ENCODE assay signal across 18 cellular contexts in the genomic region with DNA sequence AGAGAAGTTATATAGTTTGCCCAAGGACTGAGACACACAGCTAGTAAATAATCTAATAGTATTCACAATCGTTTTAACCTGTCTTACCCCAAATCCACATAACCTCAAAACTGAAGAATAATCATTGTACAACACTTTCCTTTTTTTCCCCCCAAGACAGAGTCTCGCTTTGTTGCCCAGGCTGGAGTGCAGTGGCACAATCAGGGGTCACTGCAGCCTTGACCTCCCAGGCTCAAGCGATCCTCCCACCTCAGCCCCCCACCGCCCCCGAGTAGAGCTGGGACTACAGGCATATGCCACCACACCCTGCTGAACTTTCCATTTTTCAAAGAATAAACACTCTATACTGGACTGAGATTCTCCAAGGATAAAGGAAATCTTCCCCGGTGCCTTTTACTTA. TPM values are rescaled to one million over a fixed set of nuclear protein-coding genes. Genes with fewer than 3 reads are reported as not detected.
A peak's percentile ranks its signal among the peaks of the same experiment; 100 is the strongest.
DNase-seq lines count a peak whose midpoint lies in the region; TF ChIP-seq lines count a peak whose summit lies in the region.
"Had no signal": no experiment of that assay in that cellular context is flagged by ENCODE, and none has a peak within 500 bp of the region (broad histone marks: within the 10 kb centered on the region; RNA-seq: fewer than 3 reads in every experiment).

No MANE protein-coding gene starts in this region.

- no peak for TF ChIP-seq POLR2A in sigmoid colon (IDR thresholded peaks at IDR 0.05)

- H3K4me3 ChIP-seq in colonic mucosa, result no peak overlapping the region
- H3K4me3 ChIP-seq in sigmoid colon, result no peak overlapping the region
- H3K4me3 ChIP-seq: K562, SJSA1 had no signal

- peaks cover 51% of the 10 kb centered on the region for H3K4me1 Mint-ChIP-seq in activated naive CD4-positive, alpha-beta T cell treated with anti-CD3 and anti-CD28 coated beads, Interleukin-2, amount 50 U/mL, for 24 hours
- peaks cover 58% of the 10 kb centered on the region for H3K4me1 Mint-ChIP-seq in HFFc6 (ENCODE audit: low read depth)

- H3K9me3 Mint-ChIP-seq in activated naive CD4-positive, alpha-beta T cell treated with anti-CD3 and anti-CD28 coated beads, Interleukin-2, amount 50 U/mL, for 24 hours, result no peaks in the 10 kb centered on the region
- H3K9me3 Mint-ChIP-seq in HFFc6, result no peaks in the 10 kb centered on the region

- no peaks in the 10 kb centered on the region for H3K36me3 ChIP-seq in colonic mucosa
- H3K36me3 ChIP-seq in sigmoid colon, result peaks cover 0 to 11% (median 2%) of the 10 kb centered on the region in 4 donors

- peaks cover 13% of the 10 kb centered on the region for H3K4me1 ChIP-seq in colonic mucosa
- peaks cover 0 to 63% (median 49%) of the 10 kb centered on the region in 4 donors for H3K4me1 ChIP-seq in sigmoid colon

- H3K4me3 Mint-ChIP-seq in activated naive CD4-positive, alpha-beta T cell treated with anti-CD3 and anti-CD28 coated beads, Interleukin-2, amount 50 U/mL, for 24 hours, result no peak overlapping the region
- H3K4me3 Mint-ChIP-seq in HFFc6, result no peak overlapping the region

- no peaks in the 10 kb centered on the region for H3K27me3 ChIP-seq in colonic mucosa
- no peaks in the 10 kb centered on the region for H3K27me3 ChIP-seq in sigmoid colon
- H3K27me3 ChIP-seq: SJSA1 had no signal

- no peaks in the 10 kb centered on the region for H3K9me3 ChIP-seq in colonic mucosa
- H3K9me3 ChIP-seq in sigmoid colon, result no peaks in the 10 kb centered on the region
- H3K9me3 ChIP-seq: SJSA1 had no signal

- H3K9ac ChIP-seq in colonic mucosa (ENCODE audit: low read depth in 2 of 2, low read length in 2 of 2), result peak overlapping the region in 1 of 2 donors; percentile 84

- peak overlapping the region; percentile 78 for H3K27ac ChIP-seq in colonic mucosa
- H3K27ac ChIP-seq in sigmoid colon, result peak overlapping the region in 3 of 4 donors; percentile 5 to 59 (median 13)
- H3K27ac ChIP-seq: SJSA1 had no signal

- intact Hi-C loops in colonic mucosa (cut with DNase I), result no loop called here
- intact Hi-C loops in sigmoid colon (cut with DNase I), result no loop called here

- peaks cover 5% of the 10 kb centered on the region for H3K36me3 Mint-ChIP-seq in activated naive CD4-positive, alpha-beta T cell treated with anti-CD3 and anti-CD28 coated beads, Interleukin-2, amount 50 U/mL, for 24 hours
- H3K36me3 Mint-ChIP-seq in HFFc6 (ENCODE audit: low read depth), result peaks cover 6% of the 10 kb centered on the region; the same call in 1 of the 2 replicates

- no peak for DNase-seq in activated naive CD4-positive, alpha-beta T cell treated with Interleukin-2 at 50 U/mL for 16 hours
- DNase-seq in HFFc6 (no peak), colonic mucosa (no peak), sigmoid colon (no peak), NCI-H226 (no peak), NCI-H526 treated with DMSO at 0.1 percent for 48 hours (lab: John Stamatoyannopoulos, UW) (no peak), OCI-M1 (lab: John Stamatoyannopoulos, UW) (no peak)
- DNase-seq: 8988T, MV-4-11, NCI-H1417, NCI-H187, NCI-H345, NCI-H524 treated with DMSO at 0.1 percent for 48 hours had no signal

- no peak for TF ChIP-seq CTCF in HFFc6 (IDR thresholded peaks at IDR 0.05)
- no peak for TF ChIP-seq CTCF in colonic mucosa (IDR thresholded peaks at IDR 0.05)
- no peak for TF ChIP-seq CTCF in sigmoid colon (IDR thresholded peaks at IDR 0.05)

- no peaks in the 10 kb centered on the region for H3K27me3 Mint-ChIP-seq in activated naive CD4-positive, alpha-beta T cell treated with anti-CD3 and anti-CD28 coated beads, Interleukin-2, amount 50 U/mL, for 24 hours
- no peaks in the 10 kb centered on the region for H3K27me3 Mint-ChIP-seq in HFFc6 (ENCODE audit: insufficient read depth)

- H3K27ac Mint-ChIP-seq in activated naive CD4-positive, alpha-beta T cell treated with anti-CD3 and anti-CD28 coated beads, Interleukin-2, amount 50 U/mL, for 24 hours, result peak overlapping the region; percentile 19
- 0 out of 2 replicates have a peak overlapping the region, but pooled peaks have one; percentile 1 for H3K27ac Mint-ChIP-seq in HFFc6

- WGBS in sigmoid colon, 2 donors, result 67 to 83% methylated on average over 6 of the region's 6 CpGs

- TF ChIP-seq EP300 in sigmoid colon (IDR thresholded peaks at IDR 0.05), result no peak

RNA-seq across cellular contexts. Expression of a gene that starts 28.7 kb away (rescaled TPM):
- total RNA-seq in HFFc6 (2021; fragmentation: NEBNext Ultra II Directional; extraction: Animal tissue kit (Norgen Biotek cat#: 25700)), result 100 to 1,000 TPM in 3 of 6 experiments, 10 to 100 TPM in 3; 89.6 to 182 (median 104) TPM
- total RNA-seq in colonic mucosa (100 to 1,000 TPM; 340 to 393 TPM), sigmoid colon (100 to 1,000 TPM in 2 of 4 donors, 10 to 100 TPM in 2; 64.1 to 128 (median 87.6) TPM)
- 100 to 1,000 TPM; 245 to 394 (median 260) TPM for polyA plus RNA-seq in sigmoid colon

RNA-seq across cellular contexts. Expression of a gene that starts 49.2 kb away (rescaled TPM):
- not detected for total RNA-seq in HFFc6 (2021; fragmentation: NEBNext Ultra II Directional; extraction: Animal tissue kit (Norgen Biotek cat#: 25700))
- not detected for total RNA-seq in colonic mucosa
- not detected for total RNA-seq in sigmoid colon
- under 1 TPM in 1 of 3 donors, not detected in 2; 0.15 TPM for polyA plus RNA-seq in sigmoid colon
- total RNA-seq: H4, K562, SJSA1 had no signal
- polyA plus RNA-seq: AG04450, K562 had no signal
